Comparison of ENCODE assay signal across 26 cellular contexts in genomic region chr1:201694615-201695335, GRCh38.
DNase-seq lines count a peak whose midpoint lies in the region; ATAC-seq and TF ChIP-seq lines count a peak whose summit lies in the region.
"Had no signal": no experiment of that assay in that cellular context is flagged by ENCODE, and none has a peak within 500 bp of the region (broad histone marks: within the 10 kb centered on the region; RNA-seq: fewer than 3 reads in every experiment).

No MANE protein-coding gene starts in this region.

- TF ChIP-seq CTCF in WERI-Rb-1 (IDR thresholded peaks at IDR 0.05; ENCODE audit: low read depth, low read length) (no peak), fibroblast of lung (conservative IDR thresholded peaks at IDR 0.05 in 1 of 2, IDR thresholded peaks at IDR 0.05 in 1 of 2; ENCODE audit: low read depth in 1 of 2, low read length in 2 of 2) (no peak), osteocyte (IDR thresholded peaks at IDR 0.05) (no peak)

- H3K27ac ChIP-seq in WERI-Rb-1 (no peak overlapping the region), fibroblast of lung (ENCODE audit: insufficient read depth, low read length) (peak overlapping the region; percentile 4)
- H3K27ac ChIP-seq: 22Rv1, brain microvascular endothelial cell, colonic mucosa, psoas muscle had no signal

- in situ Hi-C loops in HAP-1 (cut with MboI; ENCODE audit: low sequenced_read_pairs), result no loop called here

- H3K27ac Mint-ChIP-seq in osteocyte (ENCODE audit: unreplicated experiment), result peak overlapping the region; percentile 71
- H3K27ac Mint-ChIP-seq in activated naive CD8-positive, alpha-beta T cell treated with anti-CD3 and anti-CD28 coated beads for 36 hours, result no peak overlapping the region
- H3K27ac Mint-ChIP-seq: activated naive CD8-positive, alpha-beta T cell treated with anti-CD3 and anti-CD28 coated beads, Interleukin-2, amount 10 ng/mL, durations not matched to agents 7 days and 5 days; IgD-negative memory B cell; natural killer cell had no signal

- H3K4me1 Mint-ChIP-seq in osteocyte (ENCODE audit: unreplicated experiment), result peaks cover 40% of the 10 kb centered on the region
- H3K4me1 Mint-ChIP-seq in activated naive CD8-positive, alpha-beta T cell treated with anti-CD3 and anti-CD28 coated beads for 36 hours, result no peaks in the 10 kb centered on the region
- H3K4me1 Mint-ChIP-seq: activated naive CD8-positive, alpha-beta T cell treated with anti-CD3 and anti-CD28 coated beads, Interleukin-2, amount 10 ng/mL, durations not matched to agents 7 days and 5 days; natural killer cell had no signal

- H3K4me1 ChIP-seq in fibroblast of lung (ENCODE audit: control insufficient read depth, extremely low read depth, insufficient read depth, low read length), result peaks cover 21% of the 10 kb centered on the region
- no peaks in the 10 kb centered on the region for H3K4me1 ChIP-seq in HAP-1

- no peaks in the 10 kb centered on the region for H3K9me3 ChIP-seq in WERI-Rb-1 (ENCODE audit: severe bottlenecking)
- no peaks in the 10 kb centered on the region for H3K9me3 ChIP-seq in fibroblast of lung (ENCODE audit: control insufficient read depth, insufficient read depth, low read depth, low read length)
- no peaks in the 10 kb centered on the region for H3K9me3 ChIP-seq in HAP-1
- H3K9me3 ChIP-seq: BE2C, colonic mucosa, psoas muscle, transverse colon had no signal

- no peak overlapping the region for H3K4me3 Mint-ChIP-seq in osteocyte (ENCODE audit: unreplicated experiment)
- no peak overlapping the region for H3K4me3 Mint-ChIP-seq in activated naive CD8-positive, alpha-beta T cell treated with anti-CD3 and anti-CD28 coated beads for 36 hours
- H3K4me3 Mint-ChIP-seq: activated naive CD8-positive, alpha-beta T cell treated with anti-CD3 and anti-CD28 coated beads, Interleukin-2, amount 10 ng/mL, durations not matched to agents 7 days and 5 days; IgD-negative memory B cell; natural killer cell had no signal

- peaks cover 86% of the 10 kb centered on the region for H3K79me2 ChIP-seq in fibroblast of lung (ENCODE audit: control insufficient read depth, insufficient read depth, low read length)

- H3K27me3 ChIP-seq in WERI-Rb-1 (ENCODE audit: insufficient read depth, low read depth, severe bottlenecking) (no peaks in the 10 kb centered on the region), fibroblast of lung (ENCODE audit: control insufficient read depth, insufficient read depth, low read length) (no peaks in the 10 kb centered on the region), HAP-1 (ENCODE audit: low read depth) (no peaks in the 10 kb centered on the region)
- H3K27me3 ChIP-seq: BE2C, brain microvascular endothelial cell, colonic mucosa, transverse colon had no signal

- no peak for ATAC-seq in GM19328 (IDR thresholded peaks at IDR 0.05; ENCODE audit: unreplicated experiment)
- ATAC-seq: natural killer cell; stimulated activated naive CD8-positive, alpha-beta T cell treated with anti-CD3 and anti-CD28 coated beads, Interleukin-15, Interleukin-2, amounts not matched to agents 100 U/mL and 50 U/mL, for 24 hours had no signal

- no peaks in the 10 kb centered on the region for H3K9me3 Mint-ChIP-seq in osteocyte (ENCODE audit: unreplicated experiment)
- peaks cover 4% of the 10 kb centered on the region for H3K9me3 Mint-ChIP-seq in activated naive CD8-positive, alpha-beta T cell treated with anti-CD3 and anti-CD28 coated beads for 36 hours
- H3K9me3 Mint-ChIP-seq: IgD-negative memory B cell, natural killer cell had no signal

- H3K4me2 ChIP-seq in fibroblast of lung (ENCODE audit: extremely low read depth, insufficient read depth, low read length), result no peak overlapping the region

- H3K36me3 ChIP-seq in WERI-Rb-1 (peaks cover 3% of the 10 kb centered on the region; the same call in 1 of the 2 replicates), fibroblast of lung (ENCODE audit: control insufficient read depth, insufficient read depth, low read length) (peaks cover 13% of the 10 kb centered on the region), HAP-1 (replicated peaks) (no peaks in the 10 kb centered on the region)
- H3K36me3 ChIP-seq: BE2C, colonic mucosa, transverse colon had no signal

- H3K9ac ChIP-seq in fibroblast of lung (ENCODE audit: insufficient read depth, low read length), result no peak overlapping the region

- DNase-seq in NCI-H345 (lab: John Stamatoyannopoulos, UW) (peak; percentile 19), NCI-H345 treated with DMSO at 0.1 percent for 48 hours (lab: John Stamatoyannopoulos, UW; ENCODE audit: unreplicated experiment) (no peak), WERI-Rb-1 (peak; percentile 55), fibroblast of lung (ENCODE audit: low read depth in 2 of 2) (no peak), osteocyte (ENCODE audit: extremely low spot score, unreplicated experiment) (no peak), HAP-1 (ENCODE audit: low spot score in 2 of 2) (no peak)
- DNase-seq in activated naive CD8-positive, alpha-beta T cell treated with anti-CD3 and anti-CD28 coated beads for 36 hours, result no peak
- DNase-seq: activated CD4-positive, alpha-beta T cell treated with anti-CD3 and anti-CD28 coated beads, Interleukin-2, amount 50 U/mL, for 48 hours; activated CD4-positive, CD25-positive, alpha-beta regulatory T cell; activated naive CD8-positive, alpha-beta T cell treated with anti-CD3 and anti-CD28 coated beads, Interleukin-2, amount 10 ng/mL, durations not matched to agents 7 days and 5 days; brain microvascular endothelial cell; colonic mucosa; DND-41; GOT3; midbrain; natural killer cell; NCI-H2107; NCI-H510A treated with DMSO at 0.1 percent for 48 hours; psoas muscle; small intestine; stimulated activated naive CD8-positive, alpha-beta T cell treated with anti-CD3 and anti-CD28 coated beads, Interleukin-15, Interleukin-2, amounts not matched to agents 100 U/mL and 50 U/mL, for 24 hours; transverse colon had no signal

- peaks cover 11% of the 10 kb centered on the region for H4K20me1 ChIP-seq in fibroblast of lung (ENCODE audit: control insufficient read depth, extremely low read depth, insufficient read depth, low read length)

- H3K36me3 Mint-ChIP-seq in osteocyte (ENCODE audit: unreplicated experiment), result peaks cover 2% of the 10 kb centered on the region
- no peaks in the 10 kb centered on the region for H3K36me3 Mint-ChIP-seq in activated naive CD8-positive, alpha-beta T cell treated with anti-CD3 and anti-CD28 coated beads for 36 hours
- H3K36me3 Mint-ChIP-seq: activated naive CD8-positive, alpha-beta T cell treated with anti-CD3 and anti-CD28 coated beads, Interleukin-2, amount 10 ng/mL, durations not matched to agents 7 days and 5 days; IgD-negative memory B cell; natural killer cell had no signal

- H3K4me3 ChIP-seq in WERI-Rb-1 (ENCODE audit: low read depth, low read length), result no peak overlapping the region
- no peak overlapping the region for H3K4me3 ChIP-seq in fibroblast of lung (replicated peaks in 1 of 4; ENCODE audit: control extremely low read depth in 1 of 4, insufficient read depth in 1 of 4, low read depth in 3 of 4, low read length in 4 of 4)
- H3K4me3 ChIP-seq in HAP-1, result no peak overlapping the region
- H3K4me3 ChIP-seq: colonic mucosa, psoas muscle, transverse colon had no signal

- H3K27me3 Mint-ChIP-seq in osteocyte (ENCODE audit: unreplicated experiment), result no peaks in the 10 kb centered on the region
- H3K27me3 Mint-ChIP-seq in activated naive CD8-positive, alpha-beta T cell treated with anti-CD3 and anti-CD28 coated beads for 36 hours, result no peaks in the 10 kb centered on the region

- H2AFZ ChIP-seq in fibroblast of lung (ENCODE audit: low read length), result no peak overlapping the region

Comparison
In these comparisons a context has a peak if more than half of its experiments do, and no peak if none do; other contexts are left out.
1. DNase-seq: peak in NCI-H345 (single experiment) and WERI-Rb-1 (single experiment); none in NCI-H345 treated with DMSO at 0.1 percent for 48 hours (single experiment), fibroblast of lung (0 of 2), osteocyte (single experiment), HAP-1 (0 of 2) and activated naive CD8-positive, alpha-beta T cell treated with anti-CD3 and anti-CD28 coated beads for 36 hours (single experiment).